In the genomic region with DNA sequence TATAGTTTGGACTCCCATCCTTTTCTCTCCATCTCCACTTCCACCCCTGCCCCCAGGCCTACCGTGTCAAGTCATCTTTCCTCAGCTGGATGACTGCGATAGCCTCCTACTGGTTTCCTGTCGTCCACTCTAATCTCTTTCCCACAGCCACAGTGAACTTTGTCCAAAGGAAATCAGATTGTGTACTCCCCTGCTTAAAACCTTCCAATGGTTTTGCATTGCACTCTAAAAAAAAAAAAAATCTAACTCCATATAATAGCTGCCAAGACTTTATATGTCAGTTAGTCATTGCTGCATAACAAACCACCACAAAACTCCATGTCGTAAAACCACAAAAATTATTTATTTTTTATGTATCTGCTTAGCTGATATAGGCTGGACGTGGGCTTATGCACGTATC, we compare ENCODE assay signal across 18 cellular contexts.
DNase-seq lines count a peak whose midpoint lies in the region; ATAC-seq, FAIRE-seq and TF ChIP-seq lines count a peak whose summit lies in the region.
"Had no signal": no experiment of that assay in that cellular context is flagged by ENCODE, and none has a peak within 500 bp of the region (broad histone marks: within the 10 kb centered on the region; RNA-seq: fewer than 3 reads in every experiment).

No MANE protein-coding gene starts in this region.

- POLR2A ChIA-PET in endothelial cell of umbilical vein (lab: Charles Lee), result no interaction called here

- H3K36me3 ChIP-seq in endothelial cell of umbilical vein (ENCODE audit: control insufficient read depth in 2 of 2, extremely low read depth in 1 of 2, insufficient read depth in 2 of 2, low read length in 2 of 2), result no peaks in the 10 kb centered on the region

- DNase-seq in CMK (ENCODE audit: low read depth) (peak; percentile 78), HT1080 (ENCODE audit: low read depth) (peak; percentile 41), UCSD-AML1 (lab: John Stamatoyannopoulos, UW; ENCODE audit: unreplicated experiment) (peak; percentile 66), endothelial cell of umbilical vein (ENCODE audit: low read depth, low spot score) (peak; percentile 8), midbrain (lab: John Stamatoyannopoulos, UW) (no peak)
- DNase-seq in activated CD4-positive, alpha-beta T cell treated with anti-CD3 and anti-CD28 coated beads, Interleukin-2, amount 50 U/mL, for 4 hours, result no peak
- DNase-seq: C1 segment of cervical spinal cord, DMS153, GOT3, IMR-90, NCI-H146, NCI-H2081 treated with DMSO at 0.1 percent for 48 hours, NCI-H510A treated with DMSO at 0.1 percent for 48 hours, NCI-H82, SHP77, SK-N-SH had no signal

- intact Hi-C loops in endothelial cell of umbilical vein (cut with micrococcal nuclease), result no loop called here

- no peak for FAIRE-seq in endothelial cell of umbilical vein (lab: Jason Lieb, UNC)

- H3K9me3 ChIP-seq in endothelial cell of umbilical vein (replicated peaks; ENCODE audit: control insufficient read depth, insufficient read depth, low read length), result no peaks in the 10 kb centered on the region
- H3K9me3 ChIP-seq: SK-N-SH had no signal

- H3K27me3 ChIP-seq in endothelial cell of umbilical vein (ENCODE audit: control insufficient read depth in 2 of 2, insufficient read depth in 2 of 2, low read length in 2 of 2), result no peaks in the 10 kb centered on the region

- H3K9ac ChIP-seq in endothelial cell of umbilical vein (replicated peaks; ENCODE audit: extremely low read depth, insufficient read depth, low read length), result no peak overlapping the region
- H3K9ac ChIP-seq: SK-N-SH had no signal

- TF ChIP-seq POLR2A in endothelial cell of umbilical vein (IDR thresholded peaks at IDR 0.05; ENCODE audit: low read depth, low read length), result no peak

- ATAC-seq in GM19395 (IDR thresholded peaks at IDR 0.05; ENCODE audit: unreplicated experiment), result no peak
- ATAC-seq: Panc1 had no signal

- no peak for TF ChIP-seq CTCF in endothelial cell of umbilical vein (IDR thresholded peaks at IDR 0.05; ENCODE audit: extremely low read depth in 1 of 2, insufficient read depth in 1 of 2, low read depth in 1 of 2, low read length in 2 of 2)

- H3K79me2 ChIP-seq in endothelial cell of umbilical vein (ENCODE audit: control insufficient read depth, insufficient read depth, low read length), result no peaks in the 10 kb centered on the region

- H3K4me3 ChIP-seq in endothelial cell of umbilical vein (replicated peaks in 1 of 3; ENCODE audit: insufficient read depth in 1 of 3, low read depth in 1 of 3, low read length in 3 of 3), result no peak overlapping the region

- H3K4me1 ChIP-seq in endothelial cell of umbilical vein (ENCODE audit: control insufficient read depth, extremely low read depth, insufficient read depth, low read length), result no peaks in the 10 kb centered on the region

- CTCF ChIA-PET in endothelial cell of umbilical vein (lab: Charles Lee), result interaction anchor here (1.2 kb wide), 1 partner anchor 9 kb away, joined by 3 read pairs; no protein-coding TSS in a partner anchor

- no peaks in the 10 kb centered on the region for H3K9me1 ChIP-seq in endothelial cell of umbilical vein (replicated peaks; ENCODE audit: control insufficient read depth, extremely low read depth, insufficient read depth, low read length)

- no peak overlapping the region for H2AFZ ChIP-seq in endothelial cell of umbilical vein (ENCODE audit: low read depth, low read length)

- H3K4me2 ChIP-seq in endothelial cell of umbilical vein (ENCODE audit: insufficient read depth, low read length), result no peak overlapping the region
- H3K4me2 ChIP-seq: SK-N-SH had no signal

- no peaks in the 10 kb centered on the region for H4K20me1 ChIP-seq in endothelial cell of umbilical vein (replicated peaks; ENCODE audit: control insufficient read depth, extremely low read depth, insufficient read depth, low read length)

- no peak overlapping the region for H3K27ac ChIP-seq in endothelial cell of umbilical vein (ENCODE audit: insufficient read depth, low read depth, low read length)

- no TSS peak for BruUV-seq in endothelial cell of umbilical vein (replicated peaks; lab: Mats Ljungman, UMichigan)

- dilution Hi-C loops in endothelial cell of umbilical vein (cut with MboI; ENCODE audit: extremely low pct_ligation_motif_present, low sequenced_read_pairs), result no loop called here

TF ChIP-seq in endothelial cell of umbilical vein, 7 proteins besides CTCF, POLR2A, EP300 and RAD21:
- TF ChIP-seq JUN (IDR thresholded peaks at IDR 0.05; ENCODE audit: borderline replicate concordance, insufficient read depth, insufficient read length, low read depth), result no peak
- no peak for TF ChIP-seq FOS (IDR thresholded peaks at IDR 0.05; ENCODE audit: borderline replicate concordance, insufficient read depth, low read length)
- no peak for TF ChIP-seq EZH2 (IDR thresholded peaks at IDR 0.05; ENCODE audit: borderline replicate concordance, low read depth, low read length, severe bottlenecking)
- no peak for TF ChIP-seq MYC (IDR thresholded peaks at IDR 0.05; ENCODE audit: low read depth, low read length)
- TF ChIP-seq, protein P1, sequence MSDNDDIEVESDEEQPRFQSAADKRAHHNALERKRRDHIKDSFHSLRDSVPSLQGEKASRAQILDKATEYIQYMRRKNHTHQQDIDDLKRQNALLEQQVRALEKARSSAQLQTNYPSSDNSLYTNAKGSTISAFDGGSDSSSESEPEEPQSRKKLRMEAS (IDR thresholded peaks at IDR 0.05; ENCODE audit: insufficient read depth, insufficient read length), result no peak
- no peak for TF ChIP-seq POLR2AphosphoS5 (IDR thresholded peaks at IDR 0.05; ENCODE audit: insufficient read depth, low read depth, low read length)
- TF ChIP-seq GATA2 (IDR thresholded peaks at IDR 0.05; ENCODE audit: insufficient read depth, insufficient read length, low read depth, low read length), result no peak

Comparison
In these comparisons a context has a peak if more than half of its experiments do, and no peak if none do; other contexts are left out.
1. DNase-seq: peak in CMK (single experiment), HT1080 (single experiment), UCSD-AML1 (single experiment) and endothelial cell of umbilical vein (single experiment); none in midbrain (single experiment) and activated CD4-positive, alpha-beta T cell treated with anti-CD3 and anti-CD28 coated beads, Interleukin-2, amount 50 U/mL, for 4 hours (0 of 2).